In the genomic region with DNA sequence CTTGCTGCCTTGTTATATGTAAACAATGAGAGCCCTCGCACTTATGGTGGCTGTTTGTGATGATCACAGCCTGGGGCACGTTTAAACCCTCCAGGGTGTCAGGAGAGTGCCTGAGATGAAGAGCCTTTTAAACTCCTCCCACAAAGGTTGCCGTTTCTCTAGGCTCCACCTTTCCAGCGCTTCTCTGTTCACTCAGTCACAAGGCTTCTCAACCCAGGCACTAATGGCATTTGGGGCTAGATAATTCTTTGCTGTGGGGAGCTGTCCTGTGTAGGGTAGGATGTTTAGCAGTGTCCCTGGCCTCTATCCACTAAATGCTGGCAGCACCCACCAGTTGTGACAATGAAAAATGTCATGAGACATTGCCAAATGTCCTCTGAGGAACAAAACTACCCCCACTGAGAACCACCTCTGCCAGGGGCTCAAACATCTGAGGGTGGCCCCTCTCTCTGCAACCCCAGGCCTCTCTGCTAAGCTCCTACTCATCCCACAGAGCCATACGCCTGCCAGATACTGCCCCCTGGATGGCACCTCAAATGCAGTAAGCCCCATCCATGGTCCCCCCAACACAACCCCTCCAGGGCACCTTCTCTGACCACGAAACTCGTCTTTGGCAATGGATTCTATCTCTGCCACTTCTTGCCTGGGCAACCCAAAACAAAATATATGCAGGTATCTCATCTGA, we compare ENCODE assay signal across 1 cellular context.
TF ChIP-seq lines count a peak whose summit lies in the region.

No MANE protein-coding gene starts in this region.

TF ChIP-seq in H1, 55 proteins besides CTCF, POLR2A, EP300 and RAD21 (continued from another document):
- TF ChIP-seq NRF1 (IDR thresholded peaks at IDR 0.05; ENCODE audit: low read depth, low read length) (no peak), SRF (IDR thresholded peaks at IDR 0.05; ENCODE audit: low read depth, low read length) (no peak)
- TF ChIP-seq, protein P1, sequence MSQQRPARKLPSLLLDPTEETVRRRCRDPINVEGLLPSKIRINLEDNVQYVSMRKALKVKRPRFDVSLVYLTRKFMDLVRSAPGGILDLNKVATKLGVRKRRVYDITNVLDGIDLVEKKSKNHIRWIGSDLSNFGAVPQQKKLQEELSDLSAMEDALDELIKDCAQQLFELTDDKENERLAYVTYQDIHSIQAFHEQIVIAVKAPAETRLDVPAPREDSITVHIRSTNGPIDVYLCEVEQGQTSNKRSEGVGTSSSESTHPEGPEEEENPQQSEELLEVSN (IDR thresholded peaks at IDR 0.05): no peak
